In genomic region chr16:1535391-1536291, GRCh38 we compare ENCODE assay signal across 10 cellular contexts. TPM values are rescaled to one million over a fixed set of nuclear protein-coding genes. Genes with fewer than 3 reads are reported as not detected.
DNase-seq lines count a peak whose midpoint lies in the region; ATAC-seq, FAIRE-seq and TF ChIP-seq lines count a peak whose summit lies in the region.
"Had no signal": no experiment of that assay in that cellular context is flagged by ENCODE, and none has a peak within 500 bp of the region (broad histone marks: within the 10 kb centered on the region; RNA-seq: fewer than 3 reads in every experiment).

No MANE protein-coding gene starts in this region.

- no peak for TF ChIP-seq RAD21 in HCT116 (IDR thresholded peaks at IDR 0.05; ENCODE audit: low read depth)

- POLR2A ChIA-PET in HCT116 (lab: Charles Lee), result no interaction called here

- TF ChIP-seq CTCF in HCT116 (IDR thresholded peaks at IDR 0.05 in 2 of 3, conservative IDR thresholded peaks at IDR 0.05 in 1 of 3; ENCODE audit: borderline replicate concordance in 1 of 3, insufficient read depth in 1 of 3, low read depth in 2 of 3, low read length in 2 of 3), result no peak
- TF ChIP-seq CTCF in left ventricle myocardium inferior (IDR thresholded peaks at IDR 0.05; ENCODE audit: borderline replicate concordance), result no peak
- no peak for TF ChIP-seq CTCF in pancreas (IDR thresholded peaks at IDR 0.05)

- 61 to 79% (median 74%) methylated on average over 36 to 39 of the region's 39 CpGs for WGBS in small intestine, 3 donors
- 76 to 78% methylated on average over 39 of the region's 39 CpGs for WGBS in pancreas, 2 donors

- H3K27me3 ChIP-seq in HCT116 (ENCODE audit: insufficient read depth, low read length) (no peaks in the 10 kb centered on the region), left ventricle myocardium inferior (ENCODE audit: low read depth) (no peaks in the 10 kb centered on the region), small intestine (ENCODE audit: control insufficient read depth in 2 of 2, insufficient read depth in 2 of 2, low read length in 2 of 2) (no peaks in the 10 kb centered on the region), pancreas (no peaks in the 10 kb centered on the region)
- H3K27me3 ChIP-seq: foreskin keratinocyte had no signal

- H3K27ac ChIP-seq in HCT116 (ENCODE audit: low read depth, low read length), result no peak overlapping the region
- H3K27ac ChIP-seq in left ventricle myocardium inferior (replicated peaks), result peak overlapping the region; percentile 98
- peak overlapping the region; percentile 33 to 88 for H3K27ac ChIP-seq in small intestine (ENCODE audit: low read depth in 1 of 2, low read length in 1 of 2)
- H3K27ac ChIP-seq in pancreas, result no peak overlapping the region
- H3K27ac ChIP-seq: foreskin keratinocyte had no signal

- H3K9me3 ChIP-seq in HCT116 (ENCODE audit: control insufficient read depth in 1 of 2, insufficient read depth in 1 of 2, low read depth in 1 of 2, low read length in 2 of 2) (no peaks in the 10 kb centered on the region), left ventricle myocardium inferior (replicated peaks) (no peaks in the 10 kb centered on the region), small intestine (ENCODE audit: control insufficient read depth, low read depth) (no peaks in the 10 kb centered on the region), pancreas (no peaks in the 10 kb centered on the region)

- peaks cover 27% of the 10 kb centered on the region for H3K36me3 Mint-ChIP-seq in activated naive CD4-positive, alpha-beta T cell treated with anti-CD3 and anti-CD28 coated beads for 36 hours (ENCODE audit: low read depth)

- no TSS peak for BruUV-seq in HCT116 (replicated peaks; lab: Mats Ljungman, UMichigan)

- H3K9ac ChIP-seq in HCT116 (ENCODE audit: low read length), result no peak overlapping the region

- H3K4me3 ChIP-seq in HCT116 (replicated peaks in 1 of 2; ENCODE audit: low read depth in 1 of 2, low read length in 2 of 2), result no peak overlapping the region
- peak overlapping the region; percentile 83 for H3K4me3 ChIP-seq in left ventricle myocardium inferior
- peak overlapping the region in 1 of 2 donors; percentile 59 for H3K4me3 ChIP-seq in small intestine (ENCODE audit: low read depth in 1 of 2, low read length in 2 of 2)
- H3K4me3 ChIP-seq in pancreas, result peak overlapping the region in 2 of 4 donors; percentile 34 to 41

- intact Hi-C loops in HCT116 (cut with micrococcal nuclease), result no loop called here
- intact Hi-C loops in activated naive CD4-positive, alpha-beta T cell treated with anti-CD3 and anti-CD28 coated beads for 36 hours (cut with micrococcal nuclease), result loop anchor here (1.0 to 2.0 kb wide), 5 partner anchors 8 to 143 kb away; partner anchors contain the start of genes CLCN7, CRAMP1, IFT140 and JPT2
- intact Hi-C loops in left ventricle myocardium inferior (cut with micrococcal nuclease), result no loop called here
- intact Hi-C loops in pancreas (cut with DNase I), result no loop called here

- no peaks in the 10 kb centered on the region for H3K36me3 ChIP-seq in HCT116 (ENCODE audit: control insufficient read depth in 1 of 2, insufficient read depth in 2 of 2, low read length in 2 of 2)
- H3K36me3 ChIP-seq in left ventricle myocardium inferior, result peaks cover 52% of the 10 kb centered on the region
- H3K36me3 ChIP-seq in small intestine (ENCODE audit: control insufficient read depth in 2 of 2, insufficient read depth in 2 of 2, low read length in 2 of 2), result no peaks in the 10 kb centered on the region
- no peaks in the 10 kb centered on the region for H3K36me3 ChIP-seq in pancreas

- peak overlapping the region; percentile 95 for H3K27ac Mint-ChIP-seq in activated naive CD4-positive, alpha-beta T cell treated with anti-CD3 and anti-CD28 coated beads for 36 hours
- H3K27ac Mint-ChIP-seq: activated B cell treated with CpG ODN at 0.5 μM for 24 hours had no signal

- H3K9me2 ChIP-seq in HCT116 (ENCODE audit: insufficient read depth), result no peaks in the 10 kb centered on the region

- ATAC-seq in HCT116, result no peak
- ATAC-seq in GM19035 (IDR thresholded peaks at IDR 0.05; ENCODE audit: unreplicated experiment), result no peak
- no peak for ATAC-seq in GM19324 (IDR thresholded peaks at IDR 0.05; ENCODE audit: low FRiP score, unreplicated experiment)
- ATAC-seq in pancreas, result no peak
- ATAC-seq: foreskin keratinocyte had no signal

- no peak overlapping the region for H3K4me2 ChIP-seq in HCT116 (ENCODE audit: low read length)

- no peaks in the 10 kb centered on the region for H3K27me3 Mint-ChIP-seq in activated naive CD4-positive, alpha-beta T cell treated with anti-CD3 and anti-CD28 coated beads for 36 hours (ENCODE audit: low read depth)
- H3K27me3 Mint-ChIP-seq: activated B cell treated with CpG ODN at 0.5 μM for 24 hours had no signal

- DNase-seq in HCT116 (ENCODE audit: low read depth, low spot score) (no peak), left ventricle myocardium inferior (no peak), small intestine (no peak), SHP77 treated with DMSO at 0.1 percent for 48 hours (lab: John Stamatoyannopoulos, UW) (no peak), pancreas (no peak)
- DNase-seq in activated naive CD4-positive, alpha-beta T cell treated with anti-CD3 and anti-CD28 coated beads for 36 hours, result peak; percentile 56
- DNase-seq: activated B cell treated with CpG ODN at 0.5 μM for 24 hours, foreskin keratinocyte had no signal

- H3K4me3 Mint-ChIP-seq in activated naive CD4-positive, alpha-beta T cell treated with anti-CD3 and anti-CD28 coated beads for 36 hours, result peak overlapping the region; percentile 97
- H3K4me3 Mint-ChIP-seq: activated B cell treated with CpG ODN at 0.5 μM for 24 hours had no signal

- no peaks in the 10 kb centered on the region for H4K20me1 ChIP-seq in HCT116 (ENCODE audit: insufficient read depth)

- FAIRE-seq in small intestine (lab: Jason Lieb, UNC) (no peak), pancreas (lab: Jason Lieb, UNC) (no peak)

- H3K4me1 Mint-ChIP-seq in activated naive CD4-positive, alpha-beta T cell treated with anti-CD3 and anti-CD28 coated beads for 36 hours (ENCODE audit: low read depth), result peaks cover 50% of the 10 kb centered on the region

- no peak overlapping the region for H2AFZ ChIP-seq in HCT116 (ENCODE audit: low read depth, low read length, poor library complexity, severe bottlenecking)

- RAD21 ChIA-PET in HCT116 (lab: Charles Lee; ENCODE audit: low non-redundant PET in 1 of 2, low total read pairs in 2 of 2, uncharacterized antibody in 2 of 2, unreplicated experiment in 2 of 2), result interaction anchor here in 1 of 2 experiments (0.6 kb wide), 1 partner anchor 75 kb away, joined by 3 read pairs; no protein-coding TSS in a partner anchor

- H3K79me2 ChIP-seq in HCT116 (ENCODE audit: insufficient read depth, low read length), result no peaks in the 10 kb centered on the region

- no peaks in the 10 kb centered on the region for H3K4me1 ChIP-seq in HCT116 (ENCODE audit: control insufficient read depth in 1 of 2, insufficient read depth in 2 of 2, low read length in 2 of 2)
- peaks cover 96% of the 10 kb centered on the region for H3K4me1 ChIP-seq in left ventricle myocardium inferior
- H3K4me1 ChIP-seq in small intestine (ENCODE audit: control insufficient read depth in 2 of 2, insufficient read depth in 1 of 2, low read depth in 1 of 2, low read length in 1 of 2), result no peaks in the 10 kb centered on the region
- H3K4me1 ChIP-seq in pancreas, result no peaks in the 10 kb centered on the region

- H3K9me3 Mint-ChIP-seq in activated naive CD4-positive, alpha-beta T cell treated with anti-CD3 and anti-CD28 coated beads for 36 hours, result no peaks in the 10 kb centered on the region
- H3K9me3 Mint-ChIP-seq: activated B cell treated with CpG ODN at 0.5 μM for 24 hours had no signal

- no peak for TF ChIP-seq POLR2A in HCT116 (IDR thresholded peaks at IDR 0.05; ENCODE audit: borderline replicate concordance, extremely low read depth, insufficient read depth, insufficient read length)

- CTCF ChIA-PET in HCT116 (lab: Charles Lee), result no interaction called here
- CTCF ChIA-PET in activated naive CD4-positive, alpha-beta T cell treated with anti-CD3 and anti-CD28 coated beads for 36 hours (lab: Charles Lee), result interaction anchor here (0.7 to 1.1 kb wide), 4 partner anchors 10 to 115 kb away, joined by 3 to 5 read pairs (median 3); no protein-coding TSS in a partner anchor

TF ChIP-seq in HCT116, 20 proteins besides CTCF, POLR2A, EP300 and RAD21:
- TF ChIP-seq TCF7L2 (IDR thresholded peaks at IDR 0.05; ENCODE audit: borderline replicate concordance, extremely low read depth, insufficient read depth, insufficient read length), result peak; percentile 43
- TF ChIP-seq EGR1 (IDR thresholded peaks at IDR 0.05; ENCODE audit: low read depth), result no peak

RNA-seq across cellular contexts. Expression of gene TMEM204, which starts 2.2 kb away (rescaled TPM):
- 0.22 TPM for total RNA-seq in HCT116 (2021; ENCODE audit: unreplicated experiment)
- polyA plus RNA-seq in HCT116 (2012), result 0.09 and 0.19 TPM in 2 replicates
- total RNA-seq in activated naive CD4-positive, alpha-beta T cell treated with anti-CD3 and anti-CD28 coated beads for 36 hours, result 1 to 10 TPM; 7.7 to 8.2 TPM
- total RNA-seq in left ventricle myocardium inferior, result 27.1 TPM
- 10 to 100 TPM in 1 of 3 donors, 1 to 10 TPM in 2; 1.6 to 23.8 (median 7.8) TPM for polyA plus RNA-seq in small intestine
- 1 to 10 TPM; 2.4 to 9.6 (median 4.6) TPM for total RNA-seq in pancreas
- 1 to 10 TPM; 8.8 to 9.8 TPM for polyA plus RNA-seq in pancreas

RNA-seq across cellular contexts. Expression of gene TELO2, which starts 42.5 kb away (rescaled TPM):
- total RNA-seq in HCT116 (2021; ENCODE audit: unreplicated experiment) (74.3 TPM), left ventricle myocardium inferior (17.7 TPM), pancreas (10 to 100 TPM; 11.7 to 22.9 (median 17.5) TPM)
- polyA plus RNA-seq in HCT116 (2012), result 31.5 and 34.6 TPM in 2 replicates
- total RNA-seq in activated naive CD4-positive, alpha-beta T cell treated with anti-CD3 and anti-CD28 coated beads for 36 hours, result 10 to 100 TPM; 68.1 to 76.1 TPM
- polyA plus RNA-seq in small intestine (10 to 100 TPM; 41.3 to 50.3 (median 41.4) TPM), pancreas (10 to 100 TPM; 65.9 to 98.7 TPM)

RNA-seq across cellular contexts. Expression of gene PTX4, which starts 46.9 kb away (rescaled TPM):
- not detected for total RNA-seq in HCT116 (2021; ENCODE audit: unreplicated experiment)
- not detected in 2 replicates for polyA plus RNA-seq in HCT116 (2012)
- total RNA-seq in activated naive CD4-positive, alpha-beta T cell treated with anti-CD3 and anti-CD28 coated beads for 36 hours, result not detected
- not detected for total RNA-seq in left ventricle myocardium inferior
- under 1 TPM in 1 of 3 donors, not detected in 2; 0.07 TPM for polyA plus RNA-seq in small intestine
- total RNA-seq in pancreas, result not detected
- polyA plus RNA-seq in pancreas, result not detected
- total RNA-seq: activated B cell treated with CpG ODN at 0.5 μM for 24 hours, foreskin keratinocyte had no signal
- polyA plus RNA-seq: foreskin keratinocyte had no signal

Comparison
In these comparisons a context has a peak if more than half of its experiments do, and no peak if none do; other contexts are left out.
1. H3K27ac ChIP-seq: peak in left ventricle myocardium inferior (single experiment) and small intestine (2 of 2); none in HCT116 (single experiment) and pancreas (0 of 4).